ENCODE assay signal across 1 cellular context in the genomic region with DNA sequence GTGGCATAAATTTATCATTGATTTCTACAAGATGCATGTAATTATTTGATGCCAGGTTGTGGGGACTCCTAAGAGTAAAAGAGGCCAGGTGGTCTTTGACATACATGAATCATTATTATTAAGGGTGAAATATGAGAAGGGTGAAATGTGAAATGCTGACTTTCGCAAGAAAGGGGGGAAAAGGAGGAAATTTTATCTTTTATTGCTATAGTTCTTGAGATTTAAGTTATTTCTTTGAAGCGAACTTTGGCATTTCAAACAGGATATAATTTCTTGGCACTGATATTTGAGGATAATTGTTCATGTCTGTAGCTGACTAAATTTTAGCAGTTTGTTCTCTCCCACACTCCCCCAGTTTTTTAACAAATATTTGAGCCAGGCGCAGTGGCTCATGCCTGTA.
TF ChIP-seq lines count a peak whose summit lies in the region.

No MANE protein-coding gene starts in this region.

TF ChIP-seq in GM23338, 12 proteins besides CTCF, POLR2A, EP300 and RAD21 (continued from another document):
- TF ChIP-seq, protein P1, sequence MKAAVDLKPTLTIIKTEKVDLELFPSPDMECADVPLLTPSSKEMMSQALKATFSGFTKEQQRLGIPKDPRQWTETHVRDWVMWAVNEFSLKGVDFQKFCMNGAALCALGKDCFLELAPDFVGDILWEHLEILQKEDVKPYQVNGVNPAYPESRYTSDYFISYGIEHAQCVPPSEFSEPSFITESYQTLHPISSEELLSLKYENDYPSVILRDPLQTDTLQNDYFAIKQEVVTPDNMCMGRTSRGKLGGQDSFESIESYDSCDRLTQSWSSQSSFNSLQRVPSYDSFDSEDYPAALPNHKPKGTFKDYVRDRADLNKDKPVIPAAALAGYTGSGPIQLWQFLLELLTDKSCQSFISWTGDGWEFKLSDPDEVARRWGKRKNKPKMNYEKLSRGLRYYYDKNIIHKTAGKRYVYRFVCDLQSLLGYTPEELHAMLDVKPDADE (IDR thresholded peaks at IDR 0.05) = no peak
